8 cellular contexts compared by ENCODE assay signal in the genomic region with DNA sequence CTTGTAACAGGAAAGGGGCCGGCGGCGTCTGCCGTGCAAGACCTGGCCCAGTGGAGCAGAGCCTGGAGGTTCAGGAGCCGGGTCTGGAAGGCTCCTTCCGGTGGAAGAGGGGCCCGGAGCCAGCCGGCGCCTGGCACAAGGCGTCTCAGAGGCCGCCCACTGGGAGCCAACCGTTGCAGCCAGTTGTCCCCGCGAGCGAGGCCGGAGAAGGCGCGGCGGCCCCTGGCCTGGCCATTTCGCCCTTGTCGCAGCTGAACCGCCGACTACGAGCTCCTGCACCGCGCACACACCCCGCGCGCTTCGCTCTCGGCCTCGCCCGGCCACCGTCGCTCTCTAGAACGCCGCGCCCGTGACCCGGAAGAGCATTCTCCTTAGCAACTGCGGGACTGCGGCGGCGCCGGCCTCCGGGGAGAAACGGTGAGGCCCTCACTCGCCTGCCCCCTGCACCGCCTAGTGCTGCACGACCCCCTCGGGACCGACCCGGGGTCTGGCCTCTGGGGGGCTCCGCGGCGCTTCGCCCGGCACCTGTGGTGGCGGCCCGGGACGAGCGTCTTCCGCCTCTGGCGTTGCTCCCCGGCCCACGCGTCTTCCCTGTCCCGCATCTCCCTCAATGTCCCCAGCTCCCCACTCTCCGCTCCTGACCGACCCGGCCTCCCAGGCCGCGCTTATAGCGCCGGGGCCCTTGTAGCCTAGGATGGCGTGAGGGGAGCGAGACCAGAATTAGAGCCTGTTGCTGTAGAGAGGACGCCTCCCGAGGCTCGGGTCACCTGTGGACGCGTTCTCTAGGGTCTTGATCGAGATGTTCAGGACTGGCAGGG. TPM values are rescaled to one million over a fixed set of nuclear protein-coding genes. Genes with fewer than 3 reads are reported as not detected.
DNase-seq lines count a peak whose midpoint lies in the region; ATAC-seq lines count a peak whose summit lies in the region.

A gene with protein sequence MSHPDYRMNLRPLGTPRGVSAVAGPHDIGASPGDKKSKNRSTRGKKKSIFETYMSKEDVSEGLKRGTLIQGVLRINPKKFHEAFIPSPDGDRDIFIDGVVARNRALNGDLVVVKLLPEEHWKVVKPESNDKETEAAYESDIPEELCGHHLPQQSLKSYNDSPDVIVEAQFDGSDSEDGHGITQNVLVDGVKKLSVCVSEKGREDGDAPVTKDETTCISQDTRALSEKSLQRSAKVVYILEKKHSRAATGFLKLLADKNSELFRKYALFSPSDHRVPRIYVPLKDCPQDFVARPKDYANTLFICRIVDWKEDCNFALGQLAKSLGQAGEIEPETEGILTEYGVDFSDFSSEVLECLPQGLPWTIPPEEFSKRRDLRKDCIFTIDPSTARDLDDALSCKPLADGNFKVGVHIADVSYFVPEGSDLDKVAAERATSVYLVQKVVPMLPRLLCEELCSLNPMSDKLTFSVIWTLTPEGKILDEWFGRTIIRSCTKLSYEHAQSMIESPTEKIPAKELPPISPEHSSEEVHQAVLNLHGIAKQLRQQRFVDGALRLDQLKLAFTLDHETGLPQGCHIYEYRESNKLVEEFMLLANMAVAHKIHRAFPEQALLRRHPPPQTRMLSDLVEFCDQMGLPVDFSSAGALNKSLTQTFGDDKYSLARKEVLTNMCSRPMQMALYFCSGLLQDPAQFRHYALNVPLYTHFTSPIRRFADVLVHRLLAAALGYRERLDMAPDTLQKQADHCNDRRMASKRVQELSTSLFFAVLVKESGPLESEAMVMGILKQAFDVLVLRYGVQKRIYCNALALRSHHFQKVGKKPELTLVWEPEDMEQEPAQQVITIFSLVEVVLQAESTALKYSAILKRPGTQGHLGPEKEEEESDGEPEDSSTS (plus strand): TSS at position 365 of the 818 bp plus-strand sequence. CDS start 53,215 bp downstream, outside the sequence.

- peak within 1 kb of the TSS; percentile 89 for H3K27ac ChIP-seq in mesodermal cell (ENCODE audit: low read depth, low read length, severe bottlenecking)

- peak; percentile 84 for ATAC-seq in GM21360 (IDR thresholded peaks at IDR 0.05; ENCODE audit: unreplicated experiment)

- no peaks in the 10 kb centered on the region for H3K9me3 ChIP-seq in mesodermal cell (ENCODE audit: control insufficient read depth, low read length)

- H3K4me3 ChIP-seq in mesodermal cell (ENCODE audit: extremely low read depth, insufficient read depth, low read length, poor library complexity, severe bottlenecking), result peak within 1 kb of the TSS; percentile 81

- H3K36me3 ChIP-seq in mesodermal cell (ENCODE audit: control insufficient read depth, insufficient read depth, low read length), result no peaks in the 10 kb centered on the region

- DNase-seq in COLO829 (ENCODE audit: low spot score), result peak; percentile 60
- peak; percentile 81 for DNase-seq in HT1080 (ENCODE audit: low read depth)
- DNase-seq in NOMO-1 treated with dmso at 0.1 percent for 144 hours (lab: John Stamatoyannopoulos, UW; ENCODE audit: unreplicated experiment), result peak; percentile 71
- DNase-seq in activated CD8-positive, alpha-beta memory T cell treated with anti-CD3 and anti-CD28 coated beads, Interleukin-2, amount 50 U/mL, for 1 hour (ENCODE audit: extremely low read depth), result peak; percentile 38
- DNase-seq in stimulated activated CD8-positive, alpha-beta memory T cell treated with anti-CD3 and anti-CD28 coated beads, Interleukin-15, amount 100 ng/mL, for 4 hours (ENCODE audit: low read depth in 2 of 2), result peak; percentile 35 to 50

- no peaks in the 10 kb centered on the region for H3K4me1 ChIP-seq in mesodermal cell (ENCODE audit: control insufficient read depth, insufficient read depth, low read length, poor library complexity, severe bottlenecking)

- whole genome bisulfite sequencing in mesodermal cell (ENCODE audit: insufficient coverage in 2 of 2), 2 experiments, result 1% methylated on average over 65 to 72 of the region's 83 CpGs

- in situ Hi-C loops in endometrial microvascular endothelial cells (cut with HindIII; ENCODE audit: inconsistent ontology term, low pct_unique_long_range_greater_than_20kb, low sequenced_read_pairs), result no loop called here

RNA-seq across cellular contexts. Expression of the gene that starts here (rescaled TPM):
- total RNA-seq in HT1080 (2014; rRNA removed; shearing (Covaris generic)), result 25.7 and 26.2 TPM in 2 replicates
- 15.3 TPM in 2 replicates for polyA plus RNA-seq in HT1080 (2015; cell fraction: cytosol; rRNA removed)
- 47.2 and 56.4 TPM in 2 replicates for polyA plus RNA-seq in HT1080 (2015; cell fraction: nucleus; rRNA removed)
- 25.8 TPM for total RNA-seq in endometrial microvascular endothelial cells (ENCODE audit: inconsistent ontology term)
- polyA plus RNA-seq in mesodermal cell (2013, experiment 1 of 2), result 17.7 TPM
- 15.5 TPM for polyA plus RNA-seq in mesodermal cell (2013, experiment 2 of 2)

Comparison
In these comparisons a context has a peak if more than half of its experiments do, and no peak if none do; other contexts are left out.
1. Peak in every context shown above with its lines: DNase-seq, ATAC-seq, H3K4me3 ChIP-seq and H3K27ac ChIP-seq.